Comparison of ENCODE assay signal across 13 cellular contexts in genomic region chr1:184975208-184975875, GRCh38. TPM values are rescaled to one million over a fixed set of nuclear protein-coding genes. Genes with fewer than 3 reads are reported as not detected.
A peak's percentile ranks its signal among the peaks of the same experiment; 100 is the strongest.
DNase-seq lines count a peak whose midpoint lies in the region; ATAC-seq and TF ChIP-seq lines count a peak whose summit lies in the region.
"Had no signal": no experiment of that assay in that cellular context is flagged by ENCODE, and none has a peak within 500 bp of the region (broad histone marks: within the 10 kb centered on the region; RNA-seq: fewer than 3 reads in every experiment).

No MANE protein-coding gene starts in this region.

- peak overlapping the region; percentile 27 for H3K27ac ChIP-seq in CD8-positive, alpha-beta memory T cell (ENCODE audit: low read depth, low read length)
- peak overlapping the region; percentile 98 for H3K27ac ChIP-seq in coronary artery
- no peak overlapping the region for H3K27ac ChIP-seq in GM23248

- H4K20me1 ChIP-seq in GM23248 (ENCODE audit: insufficient read depth), result no peaks in the 10 kb centered on the region

- H2AFZ ChIP-seq in GM23248, result no peak overlapping the region

- H3K36me3 ChIP-seq in CD8-positive, alpha-beta memory T cell (ENCODE audit: insufficient read depth, low read length), result no peaks in the 10 kb centered on the region
- H3K36me3 ChIP-seq in GM23248 (ENCODE audit: low read depth), result no peaks in the 10 kb centered on the region

- no peaks in the 10 kb centered on the region for H3K9me3 ChIP-seq in CD8-positive, alpha-beta memory T cell (ENCODE audit: low read length)
- no peaks in the 10 kb centered on the region for H3K9me3 ChIP-seq in GM23248 (ENCODE audit: low read depth)

- H3K79me2 ChIP-seq in GM23248 (ENCODE audit: insufficient read depth), result peaks cover 6% of the 10 kb centered on the region; the same call in 1 of the 2 replicates

- H3K27ac Mint-ChIP-seq in CD8-positive, alpha-beta memory T cell, result peak overlapping the region; percentile 80 to 96 (median 88)
- H3K27ac Mint-ChIP-seq in T-cell (peak overlapping the region; percentile 26 to 32), neural crest cell (ENCODE audit: unreplicated experiment) (no peak overlapping the region)

- peaks cover 41% of the 10 kb centered on the region for H3K4me1 ChIP-seq in CD8-positive, alpha-beta memory T cell (ENCODE audit: insufficient read depth, low read length)
- peaks cover 29% of the 10 kb centered on the region for H3K4me1 ChIP-seq in GM23248 (ENCODE audit: insufficient read depth)

- H3K9me3 Mint-ChIP-seq in CD8-positive, alpha-beta memory T cell, result no peaks in the 10 kb centered on the region
- H3K9me3 Mint-ChIP-seq in T-cell, result no peaks in the 10 kb centered on the region
- H3K9me3 Mint-ChIP-seq in neural crest cell, result no peaks in the 10 kb centered on the region

- 89% methylated on average over 6 of the region's 6 CpGs for WGBS in GM23248 (ENCODE audit: low coverage in 1 of 2, low lambda C conversion rate in 2 of 2, missing lambda C conversion rate in 2 of 2), 2 experiments

- CTCF ChIA-PET in CD8-positive, alpha-beta memory T cell (lab: Charles Lee), result interaction anchor here (1.1 to 9.2 kb wide), 3 partner anchors 12 to 222 kb away, joined by 3 to 70 read pairs (median 3); no protein-coding TSS in a partner anchor
- CTCF ChIA-PET in T-cell (lab: Charles Lee), result interaction anchor here in 1 of 2 donors (1.1 to 2.6 kb wide), 3 partner anchors 147 to 170 kb away, joined by 3 to 16 read pairs (median 7); no protein-coding TSS in a partner anchor

- peaks cover 0 to 18% (median 0%) of the 10 kb centered on the region in 3 donors for H3K36me3 Mint-ChIP-seq in CD8-positive, alpha-beta memory T cell
- H3K36me3 Mint-ChIP-seq in T-cell (no peaks in the 10 kb centered on the region), neural crest cell (ENCODE audit: low read depth) (no peaks in the 10 kb centered on the region)

- H3K27me3 ChIP-seq in CD8-positive, alpha-beta memory T cell (ENCODE audit: insufficient read depth, low read length, poor library complexity, severe bottlenecking), result no peaks in the 10 kb centered on the region
- H3K27me3 ChIP-seq in GM23248 (replicated peaks; ENCODE audit: insufficient read depth), result no peaks in the 10 kb centered on the region

- peak overlapping the region; percentile 57 to 99 (median 75) for H3K4me3 Mint-ChIP-seq in CD8-positive, alpha-beta memory T cell
- peak overlapping the region; percentile 64 to 91 (median 76) for H3K4me3 Mint-ChIP-seq in T-cell
- peak overlapping the region; percentile 18 for H3K4me3 Mint-ChIP-seq in neural crest cell

- in situ Hi-C loops in GM23248 (cut with MboI), result no loop called here

- POLR2A ChIA-PET in CD8-positive, alpha-beta memory T cell (lab: Charles Lee), result interaction anchor here (0.7 to 1.4 kb wide), 2 partner anchors 70 to 108 kb away, joined by 4 to 6 read pairs; partner anchors contain the start of gene RNF2
- POLR2A ChIA-PET in T-cell (lab: Charles Lee), result interaction anchor here (0.5 to 2.9 kb wide), 11 partner anchors 9 to 222 kb away, joined by 3 to 37 read pairs (median 4); partner anchors contain the start of gene EDEM3 (in 1 of the 2)

- no peak for TF ChIP-seq CTCF in coronary artery (IDR thresholded peaks at IDR 0.05)
- no peak for TF ChIP-seq CTCF in neural crest cell (conservative IDR thresholded peaks at IDR 0.05)

- no peak for ATAC-seq in T-cell (replicated peaks in 1 of 4)
- ATAC-seq: left colon had no signal

- peaks cover 45 to 59% (median 56%) of the 10 kb centered on the region in 3 donors for H3K4me1 Mint-ChIP-seq in CD8-positive, alpha-beta memory T cell
- H3K4me1 Mint-ChIP-seq in T-cell (peaks cover 25 to 50% (median 47%) of the 10 kb centered on the region in 3 donors), neural crest cell (peaks cover 15% of the 10 kb centered on the region)

- no peak overlapping the region for H3K4me2 ChIP-seq in GM23248 (ENCODE audit: unreplicated experiment)

- H3F3A ChIP-seq in GM23248 (ENCODE audit: insufficient read depth), result peaks cover 22% of the 10 kb centered on the region

- H3K27me3 Mint-ChIP-seq in CD8-positive, alpha-beta memory T cell, result no peaks in the 10 kb centered on the region
- peaks cover 7 to 17% of the 10 kb centered on the region in 2 donors for H3K27me3 Mint-ChIP-seq in T-cell
- H3K27me3 Mint-ChIP-seq in neural crest cell (ENCODE audit: low read depth), result peaks cover 70% of the 10 kb centered on the region

- no peak overlapping the region for H3K9ac ChIP-seq in GM23248

- peak in 1 of 5 donors; percentile 35 for DNase-seq in CD8-positive, alpha-beta memory T cell
- DNase-seq in T-cell (peak in 1 of 34 experiments; percentile 8), coronary artery (ENCODE audit: low spot score) (no peak), neural crest cell (ENCODE audit: low read depth, low spot score) (no peak), HUDEP-2 (lab: John Stamatoyannopoulos, UW; ENCODE audit: unreplicated experiment in 76 of 76) (no peak), NCI-H510A (lab: John Stamatoyannopoulos, UW) (no peak), NCI-H345 treated with DMSO at 0.1 percent for 48 hours (lab: John Stamatoyannopoulos, UW; ENCODE audit: unreplicated experiment) (no peak), GM23248 (no peak)
- DNase-seq: activated CD4-positive, alpha-beta T cell treated with anti-CD3 and anti-CD28 coated beads, Interleukin-2, amount 50 U/mL, for 4 hours; amniotic stem cell; left colon; NCI-H2171 treated with DMSO at 0.1 percent for 48 hours; OCI-M1 had no signal

- H3K9me2 ChIP-seq in GM23248 (ENCODE audit: insufficient read depth), result no peaks in the 10 kb centered on the region

- H3K4me3 ChIP-seq in CD8-positive, alpha-beta memory T cell (ENCODE audit: low read length), result no peak overlapping the region
- H3K4me3 ChIP-seq in coronary artery (peak overlapping the region; percentile 96), GM23248 (no peak overlapping the region)

RNA-seq across cellular contexts. Expression of gene NIBAN1, which starts 1.0 kb away (rescaled TPM):
- 10 to 100 TPM; 51.8 to 55.7 TPM for total RNA-seq in CD8-positive, alpha-beta memory T cell
- 40.0 TPM for polyA plus RNA-seq in CD8-positive, alpha-beta memory T cell
- total RNA-seq in T-cell (10 to 100 TPM; 19.9 to 53.6 (median 46.0) TPM), neural crest cell (0.63 and 0.82 TPM in 2 replicates)
- 34.8 and 35.5 TPM in 2 replicates for total RNA-seq in GM23248 (2014; rRNA removed; shearing (Covaris generic))
- polyA plus RNA-seq in GM23248 (2016; fragmentation: Nextera tagmentation; extraction: Ambion mirVana), result 19.5 and 19.9 TPM in 2 replicates

Comparison
In these comparisons a context has a peak if more than half of its experiments do, and no peak if none do; other contexts are left out.
1. H3K4me3 Mint-ChIP-seq: peak in every context shown above with its lines; median percentile 76 in T-cell; 75 in CD8-positive, alpha-beta memory T cell; 18 in neural crest cell.
2. RNA of gene NIBAN1, which starts 1.0 kb away (total RNA-seq): 51.8 to 55.7 TPM in CD8-positive, alpha-beta memory T cell, 19.9 to 53.6 TPM in T-cell and 34.8 to 35.5 TPM in GM23248; 0.63 to 0.82 TPM in neural crest cell; every median in the first group is over 10 times any median in the second.